ENCODE assay signal across 15 cellular contexts in the genomic region with DNA sequence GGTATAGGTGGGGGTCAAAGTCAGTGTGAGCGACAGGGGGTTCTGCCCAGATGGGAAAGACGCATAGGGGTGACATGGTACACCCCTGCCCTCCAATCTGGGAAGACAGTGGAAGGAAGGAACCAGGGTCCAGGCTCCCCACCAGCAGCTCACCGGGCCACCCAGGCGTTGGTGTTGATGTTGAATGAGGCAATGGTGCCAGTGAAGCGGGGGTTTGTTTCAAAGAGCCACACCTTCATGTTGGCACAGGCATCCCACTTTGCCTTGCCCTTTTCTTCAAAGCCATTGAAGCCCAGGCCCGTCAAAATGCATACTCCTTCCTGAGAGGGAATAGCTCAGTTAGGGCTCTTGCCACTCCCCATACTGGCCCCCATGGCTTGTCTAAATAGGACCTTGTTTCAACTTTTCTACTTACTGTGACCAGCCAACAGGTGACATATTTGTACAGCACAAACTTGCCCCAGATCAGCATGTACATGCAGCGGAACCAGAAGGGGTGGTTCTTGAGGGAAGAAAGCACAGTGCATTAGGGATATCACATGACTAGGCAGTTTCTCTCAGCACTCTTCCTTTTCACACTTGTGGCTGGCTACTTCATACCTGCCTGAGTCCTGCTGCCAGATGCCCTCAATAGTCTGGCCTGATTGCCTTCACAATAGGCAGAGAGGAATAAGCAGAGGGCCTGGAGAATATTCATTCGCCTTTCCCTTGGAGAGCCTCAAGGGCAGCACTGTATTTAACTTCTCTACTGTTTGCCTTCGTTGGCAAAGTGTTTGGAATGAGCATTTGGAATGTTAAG. TPM values are rescaled to one million over a fixed set of nuclear protein-coding genes. Genes with fewer than 3 reads are reported as not detected.
DNase-seq lines count a peak whose midpoint lies in the region; ATAC-seq and TF ChIP-seq lines count a peak whose summit lies in the region.
"Had no signal": no experiment of that assay in that cellular context is flagged by ENCODE, and none has a peak within 500 bp of the region (broad histone marks: within the 10 kb centered on the region; RNA-seq: fewer than 3 reads in every experiment).

No MANE protein-coding gene starts in this region.

- H3K27ac ChIP-seq in SK-N-MC: peak overlapping the region; percentile 58; the same call in 1 of the 2 replicates
- peak overlapping the region; percentile 72 to 84 (median 78) for H3K27ac ChIP-seq in esophagus squamous epithelium
- H3K27ac ChIP-seq: WERI-Rb-1 had no signal

- intact Hi-C loops in esophagus squamous epithelium (cut with DNase I): no loop called here

- H3K9me3 ChIP-seq in SK-N-MC (ENCODE audit: low read depth, low read length) (no peaks in the 10 kb centered on the region), esophagus squamous epithelium (no peaks in the 10 kb centered on the region)

- peak in 1 of 6 experiments; percentile 26 for TF ChIP-seq CTCF in esophagus squamous epithelium (IDR thresholded peaks at IDR 0.05)

- H3K36me3 Mint-ChIP-seq in stimulated activated effector memory CD8-positive, alpha-beta T cell treated with anti-CD3 and anti-CD28 coated beads, Interleukin-12 subunit alpha, Interleukin-12 subunit beta, amount 100 ng/mL, for 72 hours: peaks cover 100% of the 10 kb centered on the region
- peaks cover 61% of the 10 kb centered on the region for H3K36me3 Mint-ChIP-seq in T-helper 2 cell treated with Interferon-gamma antibody and Interleukin-4, amounts not matched to agents 5 μg/mL and 100 μg/mL, for 36 hours (ENCODE audit: low read depth)

- peak; percentile 38 for DNase-seq in activated effector memory CD4-positive, alpha-beta T cell treated with anti-CD3 and anti-CD28 coated beads, Interleukin-2, amount 50 U/mL, for 16 hours
- DNase-seq in activated effector memory CD4-positive, alpha-beta T cell treated with Interleukin-2 at 50 U/mL for 16 hours: no peak
- DNase-seq in SK-N-MC (ENCODE audit: low read depth, low spot score): no peak
- DNase-seq in esophagus squamous epithelium (lab: John Stamatoyannopoulos, UW): no peak
- DNase-seq in stimulated activated effector memory CD8-positive, alpha-beta T cell treated with anti-CD3 and anti-CD28 coated beads, Interleukin-12 subunit alpha, Interleukin-12 subunit beta, amount 100 ng/mL, for 72 hours (ENCODE audit: low spot score in 2 of 2): no peak
- DNase-seq in T-helper 2 cell treated with Interferon-gamma antibody and Interleukin-4, amounts not matched to agents 5 μg/mL and 100 μg/mL, for 36 hours (ENCODE audit: low spot score): no peak
- DNase-seq: amygdala, NCI-H1436, NCI-H226, nucleus accumbens, WERI-Rb-1 had no signal

- H3K9me3 Mint-ChIP-seq in stimulated activated effector memory CD8-positive, alpha-beta T cell treated with anti-CD3 and anti-CD28 coated beads, Interleukin-12 subunit alpha, Interleukin-12 subunit beta, amount 100 ng/mL, for 72 hours: no peaks in the 10 kb centered on the region
- H3K9me3 Mint-ChIP-seq in T-helper 2 cell treated with Interferon-gamma antibody and Interleukin-4, amounts not matched to agents 5 μg/mL and 100 μg/mL, for 36 hours: no peaks in the 10 kb centered on the region
- H3K9me3 Mint-ChIP-seq: stimulated activated naive CD8-positive, alpha-beta T cell treated with anti-CD3 and anti-CD28 coated beads, Interleukin-15, Interleukin-2, amounts not matched to agents 100 ng/mL and 50 ng/mL, for 24 hours had no signal

- no peak overlapping the region for H3K9ac ChIP-seq in SK-N-MC (ENCODE audit: insufficient read length)

- H3K4me1 ChIP-seq in esophagus squamous epithelium: peaks cover 7 to 31% (median 17%) of the 10 kb centered on the region in 3 donors

- no peak for TF ChIP-seq POLR2A in esophagus squamous epithelium (IDR thresholded peaks at IDR 0.05)

- ATAC-seq in stimulated activated effector memory CD8-positive, alpha-beta T cell treated with anti-CD3 and anti-CD28 coated beads, Interleukin-12 subunit alpha, Interleukin-12 subunit beta, amount 100 ng/mL, for 72 hours: no peak
- ATAC-seq in GM19351 (IDR thresholded peaks at IDR 0.05; ENCODE audit: unreplicated experiment) (no peak), HG03280 (IDR thresholded peaks at IDR 0.05; ENCODE audit: unreplicated experiment) (no peak)

- peaks cover 15% of the 10 kb centered on the region for H3K4me1 Mint-ChIP-seq in stimulated activated effector memory CD8-positive, alpha-beta T cell treated with anti-CD3 and anti-CD28 coated beads, Interleukin-12 subunit alpha, Interleukin-12 subunit beta, amount 100 ng/mL, for 72 hours
- no peaks in the 10 kb centered on the region for H3K4me1 Mint-ChIP-seq in T-helper 2 cell treated with Interferon-gamma antibody and Interleukin-4, amounts not matched to agents 5 μg/mL and 100 μg/mL, for 36 hours (ENCODE audit: low read depth)

- WGBS in esophagus squamous epithelium, 2 donors: 55 to 61% methylated on average over 8 to 9 of the region's 9 CpGs

- H3K27me3 Mint-ChIP-seq in T-helper 2 cell treated with Interferon-gamma antibody and Interleukin-4, amounts not matched to agents 5 μg/mL and 100 μg/mL, for 36 hours (ENCODE audit: low read depth): no peaks in the 10 kb centered on the region
- H3K27me3 Mint-ChIP-seq: stimulated activated naive CD8-positive, alpha-beta T cell treated with anti-CD3 and anti-CD28 coated beads, Interleukin-15, Interleukin-2, amounts not matched to agents 100 ng/mL and 50 ng/mL, for 24 hours had no signal

- H3K4me3 Mint-ChIP-seq in stimulated activated effector memory CD8-positive, alpha-beta T cell treated with anti-CD3 and anti-CD28 coated beads, Interleukin-12 subunit alpha, Interleukin-12 subunit beta, amount 100 ng/mL, for 72 hours: no peak overlapping the region
- no peak overlapping the region for H3K4me3 Mint-ChIP-seq in T-helper 2 cell treated with Interferon-gamma antibody and Interleukin-4, amounts not matched to agents 5 μg/mL and 100 μg/mL, for 36 hours
- H3K4me3 Mint-ChIP-seq: stimulated activated naive CD8-positive, alpha-beta T cell treated with anti-CD3 and anti-CD28 coated beads, Interleukin-15, Interleukin-2, amounts not matched to agents 100 ng/mL and 50 ng/mL, for 24 hours had no signal

- no peaks in the 10 kb centered on the region for H3K27me3 ChIP-seq in esophagus squamous epithelium

- no peak overlapping the region for H3K4me3 ChIP-seq in SK-N-MC
- no peak overlapping the region for H3K4me3 ChIP-seq in esophagus squamous epithelium

- peak overlapping the region; percentile 80 for H3K27ac Mint-ChIP-seq in stimulated activated effector memory CD8-positive, alpha-beta T cell treated with anti-CD3 and anti-CD28 coated beads, Interleukin-12 subunit alpha, Interleukin-12 subunit beta, amount 100 ng/mL, for 72 hours
- no peak overlapping the region for H3K27ac Mint-ChIP-seq in T-helper 2 cell treated with Interferon-gamma antibody and Interleukin-4, amounts not matched to agents 5 μg/mL and 100 μg/mL, for 36 hours

- peaks cover 75% of the 10 kb centered on the region for H3K36me3 ChIP-seq in SK-N-MC (ENCODE audit: insufficient read depth, low read length)
- H3K36me3 ChIP-seq in esophagus squamous epithelium: peaks cover 32 to 93% (median 59%) of the 10 kb centered on the region in 3 donors

RNA-seq across cellular contexts. Expression of a gene that starts 7.7 kb away (rescaled TPM):
- 10 to 100 TPM; 16.1 to 39.5 (median 36.2) TPM for total RNA-seq in esophagus squamous epithelium

RNA-seq across cellular contexts. Expression of a gene that starts 7.9 kb away (rescaled TPM):
- total RNA-seq in esophagus squamous epithelium: 100 to 1,000 TPM; 127 to 259 (median 241) TPM

RNA-seq across cellular contexts. Expression of a gene that starts 27.2 kb away (rescaled TPM):
- 10 to 100 TPM; 11.0 to 29.7 (median 21.5) TPM for total RNA-seq in esophagus squamous epithelium

RNA-seq across cellular contexts. Expression of a gene that starts 34.6 kb away (rescaled TPM):
- total RNA-seq in esophagus squamous epithelium: 100 to 1,000 TPM; 110 to 377 (median 156) TPM

RNA-seq across cellular contexts. Expression of a gene that starts 34.8 kb away (rescaled TPM):
- total RNA-seq in esophagus squamous epithelium: not detected
- total RNA-seq: dermis microvascular lymphatic vessel endothelial cell had no signal
